In the genomic region with DNA sequence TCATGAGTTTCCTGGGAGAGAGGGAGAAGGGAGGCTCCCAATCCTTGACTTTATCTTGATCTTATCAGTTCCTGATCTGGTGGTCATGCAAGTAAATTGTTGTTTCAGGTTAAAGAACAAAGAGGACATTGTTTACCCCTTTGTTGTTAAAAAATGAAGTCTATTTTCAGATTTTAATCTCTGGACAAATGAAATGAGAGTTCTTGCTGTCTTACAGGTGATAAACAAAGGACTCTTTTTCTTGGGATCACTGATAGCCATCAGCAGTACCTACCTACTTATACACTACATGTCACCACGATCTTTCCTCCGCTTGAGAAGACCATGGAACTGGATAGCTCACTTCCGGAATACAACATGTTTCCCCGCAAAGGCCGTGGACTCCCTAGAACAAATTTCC, we compare ENCODE assay signal across 23 cellular contexts. TPM values are rescaled to one million over a fixed set of nuclear protein-coding genes. Genes with fewer than 3 reads are reported as not detected.
DNase-seq lines count a peak whose midpoint lies in the region; ATAC-seq and TF ChIP-seq lines count a peak whose summit lies in the region.
"Had no signal": no experiment of that assay in that cellular context is flagged by ENCODE, and none has a peak within 500 bp of the region (broad histone marks: within the 10 kb centered on the region; RNA-seq: fewer than 3 reads in every experiment).

No MANE protein-coding gene starts in this region.

- no peak for ATAC-seq in stimulated activated memory B cell treated with anti-CD40 and anti-IgM and Interleukin-4, amounts not matched to agents 10 μg/mL and 1 μg/mL and 100 μg/mL, for 72 hours
- ATAC-seq in HG02885 (IDR thresholded peaks at IDR 0.05; ENCODE audit: poor library complexity, unreplicated experiment), result no peak
- ATAC-seq in HG02973 (IDR thresholded peaks at IDR 0.05; ENCODE audit: unreplicated experiment), result no peak

- CTCF ChIA-PET in activated naive CD4-positive, alpha-beta T cell treated with anti-CD3 and anti-CD28 coated beads for 36 hours (lab: Charles Lee), result no interaction called here

- H3K27me3 ChIP-seq in SJSA1 (replicated peaks) (no peaks in the 10 kb centered on the region), hepatocyte (no peaks in the 10 kb centered on the region)
- H3K27me3 ChIP-seq: testis had no signal

- H3K4me1 Mint-ChIP-seq in activated naive CD4-positive, alpha-beta T cell treated with anti-CD3 and anti-CD28 coated beads for 36 hours (ENCODE audit: low read depth), result peaks cover 29% of the 10 kb centered on the region
- peaks cover 51% of the 10 kb centered on the region for H3K4me1 Mint-ChIP-seq in stimulated activated memory B cell treated with anti-CD40 and anti-IgM and Interleukin-4, amounts not matched to agents 10 μg/mL and 1 μg/mL and 100 μg/mL, for 72 hours

- WGBS in hepatocyte (ENCODE audit: low lambda C conversion rate, missing lambda C conversion rate), result 89% methylated on average over 5 of the region's 5 CpGs

- no peak for TF ChIP-seq CTCF in hepatocyte (IDR thresholded peaks at IDR 0.05; ENCODE audit: poor library complexity)

- peak overlapping the region; percentile 40 for H3K27ac ChIP-seq in SJSA1
- peak overlapping the region; percentile 24 for H3K27ac ChIP-seq in hepatocyte
- H3K27ac ChIP-seq: lower lobe of right lung, testis had no signal

- intact Hi-C loops in activated naive CD4-positive, alpha-beta T cell treated with anti-CD3 and anti-CD28 coated beads for 36 hours (cut with micrococcal nuclease), result loop anchor here (1.0 to 2.0 kb wide), 10 partner anchors 9 to 1015 kb away; partner anchors contain the start of genes CHML, FH, KMO and OPN3

- no peaks in the 10 kb centered on the region for H3K9me3 ChIP-seq in SJSA1 (replicated peaks)
- H3K9me3 ChIP-seq in hepatocyte (ENCODE audit: low read depth), result no peaks in the 10 kb centered on the region
- H3K9me3 ChIP-seq: HAP-1, lower lobe of right lung, testis had no signal

- no peaks in the 10 kb centered on the region for H3K79me2 ChIP-seq in hepatocyte

- H4K20me1 ChIP-seq in hepatocyte (ENCODE audit: insufficient read depth, poor library complexity, severe bottlenecking), result no peaks in the 10 kb centered on the region

- no peak overlapping the region for H3K4me2 ChIP-seq in hepatocyte

- no peak overlapping the region for H3K4me3 ChIP-seq in SJSA1
- no peak overlapping the region for H3K4me3 ChIP-seq in hepatocyte
- H3K4me3 ChIP-seq: HAP-1, lower lobe of right lung, testis had no signal

- H3K27me3 Mint-ChIP-seq in activated naive CD4-positive, alpha-beta T cell treated with anti-CD3 and anti-CD28 coated beads for 36 hours (ENCODE audit: low read depth), result no peaks in the 10 kb centered on the region
- H3K27me3 Mint-ChIP-seq in stimulated activated memory B cell treated with anti-CD40 and anti-IgM and Interleukin-4, amounts not matched to agents 10 μg/mL and 1 μg/mL and 100 μg/mL, for 72 hours, result no peaks in the 10 kb centered on the region
- H3K27me3 Mint-ChIP-seq: IgD-negative memory B cell had no signal

- no peaks in the 10 kb centered on the region for H3K9me2 ChIP-seq in hepatocyte (replicated peaks; ENCODE audit: insufficient read depth)

- no peaks in the 10 kb centered on the region for H3K9me3 Mint-ChIP-seq in activated naive CD4-positive, alpha-beta T cell treated with anti-CD3 and anti-CD28 coated beads for 36 hours
- H3K9me3 Mint-ChIP-seq in stimulated activated memory B cell treated with anti-CD40 and anti-IgM and Interleukin-4, amounts not matched to agents 10 μg/mL and 1 μg/mL and 100 μg/mL, for 72 hours, result no peaks in the 10 kb centered on the region
- H3K9me3 Mint-ChIP-seq: IgD-negative memory B cell had no signal

- peaks cover 10% of the 10 kb centered on the region for H3K36me3 Mint-ChIP-seq in activated naive CD4-positive, alpha-beta T cell treated with anti-CD3 and anti-CD28 coated beads for 36 hours (ENCODE audit: low read depth)
- H3K36me3 Mint-ChIP-seq in stimulated activated memory B cell treated with anti-CD40 and anti-IgM and Interleukin-4, amounts not matched to agents 10 μg/mL and 1 μg/mL and 100 μg/mL, for 72 hours, result peaks cover 82% of the 10 kb centered on the region

- peak overlapping the region; percentile 65 for H3K27ac Mint-ChIP-seq in activated naive CD4-positive, alpha-beta T cell treated with anti-CD3 and anti-CD28 coated beads for 36 hours
- peak overlapping the region; percentile 78 for H3K27ac Mint-ChIP-seq in stimulated activated memory B cell treated with anti-CD40 and anti-IgM and Interleukin-4, amounts not matched to agents 10 μg/mL and 1 μg/mL and 100 μg/mL, for 72 hours

- peaks cover 17% of the 10 kb centered on the region for H3K4me1 ChIP-seq in SJSA1 (replicated peaks)
- no peaks in the 10 kb centered on the region for H3K4me1 ChIP-seq in hepatocyte (ENCODE audit: insufficient read depth)
- H3K4me1 ChIP-seq: lower lobe of right lung, testis had no signal

- no peak for DNase-seq in activated naive CD4-positive, alpha-beta T cell treated with anti-CD3 and anti-CD28 coated beads for 36 hours
- no peak for DNase-seq in activated naive CD4-positive, alpha-beta T cell treated with Interleukin-2 at 50 U/mL for 16 hours
- DNase-seq in SJSA1 (ENCODE audit: low read depth in 1 of 2, low spot score in 2 of 2) (no peak), hepatocyte (ENCODE audit: low spot score) (no peak), NCI-H1436 treated with DMSO at 0.1 percent for 48 hours (lab: John Stamatoyannopoulos, UW) (no peak)
- DNase-seq: activated CD4-positive, alpha-beta T cell treated with anti-CD3 and anti-CD28 coated beads, Interleukin-2, amount 50 U/mL, for 4 hours; COR-L47; dermis blood vessel endothelial cell; DMS79; GF-D8; lower lobe of right lung; NCI-H1105 treated with DMSO at 0.1 percent for 48 hours; NCI-H2081; NCI-H774; stimulated activated CD4-positive, alpha-beta T cell treated with anti-CD3 and anti-CD28 coated beads, Interleukin-1b, Interleukin-23, amount 100 ng/mL, for 48 hours; testis had no signal

- H3K4me3 Mint-ChIP-seq in activated naive CD4-positive, alpha-beta T cell treated with anti-CD3 and anti-CD28 coated beads for 36 hours, result no peak overlapping the region
- no peak overlapping the region for H3K4me3 Mint-ChIP-seq in stimulated activated memory B cell treated with anti-CD40 and anti-IgM and Interleukin-4, amounts not matched to agents 10 μg/mL and 1 μg/mL and 100 μg/mL, for 72 hours
- H3K4me3 Mint-ChIP-seq: IgD-negative memory B cell had no signal

- no peak overlapping the region for H2AFZ ChIP-seq in hepatocyte

- peaks cover 16% of the 10 kb centered on the region for H3K36me3 ChIP-seq in SJSA1
- H3K36me3 ChIP-seq in hepatocyte (replicated peaks; ENCODE audit: insufficient read depth, low read depth), result no peaks in the 10 kb centered on the region
- H3K36me3 ChIP-seq: HAP-1 had no signal

RNA-seq across cellular contexts. Expression of gene CHML, which starts 48.4 kb away (rescaled TPM):
- total RNA-seq in activated naive CD4-positive, alpha-beta T cell treated with anti-CD3 and anti-CD28 coated beads for 36 hours, result 10 to 100 TPM; 19.9 to 21.1 TPM
- total RNA-seq in SJSA1 (2014; rRNA removed; shearing (Covaris generic)), result 22.0 and 39.7 TPM in 2 replicates
- 20.9 and 21.1 TPM in 2 replicates for total RNA-seq in hepatocyte
- polyA plus RNA-seq in hepatocyte, result 3.9 and 4.4 TPM in 2 replicates

RNA-seq across cellular contexts. Expression of gene OPN3, which starts 48.4 kb away (rescaled TPM):
- 1 to 10 TPM; 7.7 to 9.0 TPM for total RNA-seq in activated naive CD4-positive, alpha-beta T cell treated with anti-CD3 and anti-CD28 coated beads for 36 hours
- total RNA-seq in SJSA1 (2014; rRNA removed; shearing (Covaris generic)), result 60.6 and 89.4 TPM in 2 replicates
- 39.6 and 40.0 TPM in 2 replicates for total RNA-seq in hepatocyte
- 73.2 and 75.8 TPM in 2 replicates for polyA plus RNA-seq in hepatocyte

RNA-seq across cellular contexts. Expression of gene KMO, which starts 59.6 kb away (rescaled TPM):
- not detected for total RNA-seq in activated naive CD4-positive, alpha-beta T cell treated with anti-CD3 and anti-CD28 coated beads for 36 hours
- total RNA-seq in SJSA1 (2014; rRNA removed; shearing (Covaris generic)), result 0.08 TPM in 1 of 2 replicates, not detected in the other
- 1.4 and 2.0 TPM in 2 replicates for total RNA-seq in hepatocyte
- polyA plus RNA-seq in hepatocyte, result 0.22 and 2.8 TPM in 2 replicates
- total RNA-seq: dermis blood vessel endothelial cell, pulmonary artery endothelial cell had no signal
- polyA plus RNA-seq: BJ had no signal
